8 cellular contexts compared by ENCODE assay signal in genomic region chr14:81819910-81820309, GRCh38.
"Had no signal": no experiment of that assay in that cellular context is flagged by ENCODE, and none has a peak within 500 bp of the region (broad histone marks: within the 10 kb centered on the region; RNA-seq: fewer than 3 reads in every experiment).

No MANE protein-coding gene starts in this region.

- H3K4me3 ChIP-seq: GM12878 had no signal

- FAIRE-seq: G401.6, GM12878, GM12891, GM12892, GM18507, GM19239 had no signal

- ATAC-seq: GM12878 had no signal

- DNase-seq: GDM1, GF-D8 had no signal
